8 cellular contexts compared by ENCODE assay signal in the genomic region with DNA sequence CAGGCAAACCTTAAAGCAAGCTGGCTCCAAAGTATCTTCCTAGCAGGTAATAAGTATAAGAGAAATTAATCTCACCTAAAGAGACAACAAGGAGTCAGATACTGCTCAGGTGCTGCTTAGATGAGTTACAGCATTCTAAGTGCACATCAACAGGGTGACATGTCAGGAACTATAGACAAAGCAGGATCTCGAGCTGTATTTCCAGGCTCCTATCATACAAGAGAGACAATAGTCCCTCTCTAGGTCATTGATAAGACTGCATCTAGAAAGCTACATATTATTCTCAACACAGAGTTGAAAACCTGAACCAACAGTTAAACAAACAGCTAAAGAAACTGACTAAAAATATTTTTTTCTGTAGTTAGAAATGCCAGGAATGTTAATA. TPM values are rescaled to one million over a fixed set of nuclear protein-coding genes. Genes with fewer than 3 reads are reported as not detected.
A peak's percentile ranks its signal among the peaks of the same experiment; 100 is the strongest.
DNase-seq lines count a peak whose midpoint lies in the region; ATAC-seq and TF ChIP-seq lines count a peak whose summit lies in the region.

No MANE protein-coding gene starts in this region.

- ATAC-seq in HG02840 (IDR thresholded peaks at IDR 0.05; ENCODE audit: low FRiP score, unreplicated experiment), result no peak
- no peak for ATAC-seq in HG03342 (IDR thresholded peaks at IDR 0.05; ENCODE audit: unreplicated experiment)
- ATAC-seq in HG03354 (IDR thresholded peaks at IDR 0.05; ENCODE audit: poor library complexity, severe bottlenecking, unreplicated experiment), result no peak

- H3K4me3 ChIP-seq in esophagus muscularis mucosa, result peak overlapping the region in 1 of 4 donors; percentile 4

- 24% methylated on average over 1 of the region's 1 CpG for WGBS in esophagus muscularis mucosa

- no peaks in the 10 kb centered on the region for H3K9me3 ChIP-seq in esophagus muscularis mucosa

- TF ChIP-seq CTCF in GM12874 (IDR thresholded peaks at IDR 0.05; ENCODE audit: insufficient read depth, low read depth, low read length) (peak; percentile 35; the same call in 1 of the 2 replicates), esophagus muscularis mucosa (IDR thresholded peaks at IDR 0.05) (peak in 2 of 3 experiments; percentile 14 to 39)

- intact Hi-C loops in esophagus muscularis mucosa (cut with DNase I), result loop anchor here (10.0 kb wide), 1 partner anchor 182 kb away; no protein-coding TSS in a partner anchor

- DNase-seq in NCI-H69 (lab: John Stamatoyannopoulos, UW) (peak; percentile 85), esophagus muscularis mucosa (ENCODE audit: extremely low spot score) (no peak), putamen (ENCODE audit: low spot score) (peak; percentile 68), SIG-M5 treated with dmso at 0.1 percent for 504 hours (lab: John Stamatoyannopoulos, UW; ENCODE audit: unreplicated experiment) (no peak)

- no peak for TF ChIP-seq POLR2A in esophagus muscularis mucosa (IDR thresholded peaks at IDR 0.05; ENCODE audit: low read depth)

- TF ChIP-seq EP300 in esophagus muscularis mucosa (IDR thresholded peaks at IDR 0.05), result no peak

- H3K36me3 ChIP-seq in esophagus muscularis mucosa, result no peaks in the 10 kb centered on the region

- peak overlapping the region; percentile 41 to 63 (median 60) for H3K27ac ChIP-seq in esophagus muscularis mucosa (replicated peaks in 1 of 4)

- peaks cover 37 to 64% (median 60%) of the 10 kb centered on the region in 4 donors for H3K4me1 ChIP-seq in esophagus muscularis mucosa

- no peaks in the 10 kb centered on the region for H3K27me3 ChIP-seq in esophagus muscularis mucosa

RNA-seq across cellular contexts. Expression of a gene that starts 3.9 kb away (rescaled TPM):
- 10 to 100 TPM; 36.8 to 53.1 (median 43.8) TPM for total RNA-seq in esophagus muscularis mucosa

Comparison
In these comparisons a context has a peak if more than half of its experiments do, and no peak if none do; other contexts are left out.
1. DNase-seq: peak in NCI-H69 (single experiment) and putamen (single experiment); none in esophagus muscularis mucosa (single experiment) and SIG-M5 treated with dmso at 0.1 percent for 504 hours (single experiment).